In the genomic region with DNA sequence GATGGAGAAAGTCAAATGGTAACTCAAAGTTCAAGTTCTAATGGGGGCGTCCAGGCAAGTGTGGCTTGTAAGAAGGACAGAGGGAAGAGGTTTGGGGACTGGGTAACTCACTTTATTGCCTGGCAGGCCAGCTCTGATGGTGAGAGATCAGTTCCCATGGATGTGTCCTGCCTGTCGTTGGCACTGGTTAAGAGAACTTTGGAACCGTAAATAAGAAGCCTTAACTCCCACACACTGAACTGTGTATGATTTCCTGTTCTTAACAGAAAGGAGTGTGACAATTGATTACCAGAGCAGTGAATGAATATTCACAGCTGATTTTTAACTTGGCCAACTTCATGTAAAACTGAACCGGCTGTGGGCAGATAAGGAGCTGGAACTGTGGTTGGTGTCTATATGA, we compare ENCODE assay signal across 1 cellular context.
TF ChIP-seq lines count a peak whose summit lies in the region.

No MANE protein-coding gene starts in this region.

TF ChIP-seq in HepG2, 621 proteins besides CTCF, POLR2A, EP300 and RAD21 (continued from another document):
- TF ChIP-seq, protein P1, sequence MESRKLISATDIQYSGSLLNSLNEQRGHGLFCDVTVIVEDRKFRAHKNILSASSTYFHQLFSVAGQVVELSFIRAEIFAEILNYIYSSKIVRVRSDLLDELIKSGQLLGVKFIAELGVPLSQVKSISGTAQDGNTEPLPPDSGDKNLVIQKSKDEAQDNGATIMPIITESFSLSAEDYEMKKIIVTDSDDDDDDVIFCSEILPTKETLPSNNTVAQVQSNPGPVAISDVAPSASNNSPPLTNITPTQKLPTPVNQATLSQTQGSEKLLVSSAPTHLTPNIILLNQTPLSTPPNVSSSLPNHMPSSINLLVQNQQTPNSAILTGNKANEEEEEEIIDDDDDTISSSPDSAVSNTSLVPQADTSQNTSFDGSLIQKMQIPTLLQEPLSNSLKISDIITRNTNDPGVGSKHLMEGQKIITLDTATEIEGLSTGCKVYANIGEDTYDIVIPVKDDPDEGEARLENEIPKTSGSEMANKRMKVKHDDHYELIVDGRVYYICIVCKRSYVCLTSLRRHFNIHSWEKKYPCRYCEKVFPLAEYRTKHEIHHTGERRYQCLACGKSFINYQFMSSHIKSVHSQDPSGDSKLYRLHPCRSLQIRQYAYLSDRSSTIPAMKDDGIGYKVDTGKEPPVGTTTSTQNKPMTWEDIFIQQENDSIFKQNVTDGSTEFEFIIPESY (CRISPR knock-in tag; IDR thresholded peaks at IDR 0.05) = no peak
- TF ChIP-seq, protein P2, sequence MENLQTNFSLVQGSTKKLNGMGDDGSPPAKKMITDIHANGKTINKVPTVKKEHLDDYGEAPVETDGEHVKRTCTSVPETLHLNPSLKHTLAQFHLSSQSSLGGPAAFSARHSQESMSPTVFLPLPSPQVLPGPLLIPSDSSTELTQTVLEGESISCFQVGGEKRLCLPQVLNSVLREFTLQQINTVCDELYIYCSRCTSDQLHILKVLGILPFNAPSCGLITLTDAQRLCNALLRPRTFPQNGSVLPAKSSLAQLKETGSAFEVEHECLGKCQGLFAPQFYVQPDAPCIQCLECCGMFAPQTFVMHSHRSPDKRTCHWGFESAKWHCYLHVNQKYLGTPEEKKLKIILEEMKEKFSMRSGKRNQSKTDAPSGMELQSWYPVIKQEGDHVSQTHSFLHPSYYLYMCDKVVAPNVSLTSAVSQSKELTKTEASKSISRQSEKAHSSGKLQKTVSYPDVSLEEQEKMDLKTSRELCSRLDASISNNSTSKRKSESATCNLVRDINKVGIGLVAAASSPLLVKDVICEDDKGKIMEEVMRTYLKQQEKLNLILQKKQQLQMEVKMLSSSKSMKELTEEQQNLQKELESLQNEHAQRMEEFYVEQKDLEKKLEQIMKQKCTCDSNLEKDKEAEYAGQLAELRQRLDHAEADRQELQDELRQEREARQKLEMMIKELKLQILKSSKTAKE (CRISPR knock-in tag; IDR thresholded peaks at IDR 0.05; ENCODE audit: borderline replicate concordance) = no peak
- TF ChIP-seq ZNF737 (CRISPR knock-in tag; IDR thresholded peaks at IDR 0.05; ENCODE audit: borderline replicate concordance) (no peak), ZNF781 (CRISPR knock-in tag; IDR thresholded peaks at IDR 0.05; ENCODE audit: borderline replicate concordance, not compliant biosample characterization) (no peak), NFYC (CRISPR knock-in tag; IDR thresholded peaks at IDR 0.05) (no peak), SALL2 (CRISPR knock-in tag; IDR thresholded peaks at IDR 0.05) (no peak)
- TF ChIP-seq, protein P3, sequence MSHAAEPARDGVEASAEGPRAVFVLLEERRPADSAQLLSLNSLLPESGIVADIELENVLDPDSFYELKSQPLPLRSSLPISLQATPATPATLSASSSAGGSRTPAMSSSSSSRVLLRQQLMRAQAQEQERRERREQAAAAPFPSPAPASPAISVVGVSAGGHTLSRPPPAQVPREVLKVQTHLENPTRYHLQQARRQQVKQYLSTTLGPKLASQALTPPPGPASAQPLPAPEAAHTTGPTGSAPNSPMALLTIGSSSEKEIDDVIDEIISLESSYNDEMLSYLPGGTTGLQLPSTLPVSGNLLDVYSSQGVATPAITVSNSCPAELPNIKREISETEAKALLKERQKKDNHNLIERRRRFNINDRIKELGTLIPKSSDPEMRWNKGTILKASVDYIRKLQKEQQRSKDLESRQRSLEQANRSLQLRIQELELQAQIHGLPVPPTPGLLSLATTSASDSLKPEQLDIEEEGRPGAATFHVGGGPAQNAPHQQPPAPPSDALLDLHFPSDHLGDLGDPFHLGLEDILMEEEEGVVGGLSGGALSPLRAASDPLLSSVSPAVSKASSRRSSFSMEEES (CRISPR knock-in tag; IDR thresholded peaks at IDR 0.05) = no peak
TF ChIP-seq in HepG2: peak in this region for 0.
